Comparison of ENCODE assay signal across 2 cellular contexts in genomic region chr1:39871043-39871442, GRCh38. TPM values are rescaled to one million over a fixed set of nuclear protein-coding genes. Genes with fewer than 3 reads are reported as not detected.
"Had no signal": no experiment of that assay in that cellular context is flagged by ENCODE, and none has a peak within 500 bp of the region (broad histone marks: within the 10 kb centered on the region; RNA-seq: fewer than 3 reads in every experiment).

No MANE protein-coding gene starts in this region.

RNA-seq across cellular contexts. Expression of gene MYCL, which starts 30.7 kb away (rescaled TPM):
- total RNA-seq: activated CD4-positive, alpha-beta T cell treated with anti-CD3 and anti-CD28 coated beads, Interleukin-2, amount 10 ng/mL, durations not matched to agents 7 days and 5 days; activated CD8-positive, alpha-beta T cell treated with anti-CD3 and anti-CD28 coated beads, Interleukin-2, amount 10 ng/mL, durations not matched to agents 7 days and 5 days had no signal
